ENCODE assay signal across 13 cellular contexts in the genomic region with DNA sequence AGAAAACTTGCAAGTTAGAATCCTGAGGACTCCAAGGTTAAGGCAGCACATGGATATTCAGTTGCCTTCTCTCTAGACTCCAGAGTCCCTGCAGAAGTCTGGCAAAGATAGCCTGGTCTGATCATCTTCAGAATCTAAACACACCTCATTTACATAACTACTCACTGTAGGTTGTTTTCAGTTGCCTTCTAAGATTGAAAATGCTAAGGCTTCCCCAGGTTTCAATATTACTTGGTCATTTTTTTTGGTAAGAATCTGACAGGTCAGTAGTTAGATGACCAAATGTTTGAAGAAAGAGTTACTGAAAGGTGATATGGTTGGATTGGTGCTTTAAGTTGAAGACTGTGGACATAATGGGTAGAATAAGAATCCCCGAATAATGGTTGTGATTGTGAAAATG.
DNase-seq lines count a peak whose midpoint lies in the region; ATAC-seq and FAIRE-seq lines count a peak whose summit lies in the region.
"Had no signal": no experiment of that assay in that cellular context is flagged by ENCODE, and none has a peak within 500 bp of the region (broad histone marks: within the 10 kb centered on the region; RNA-seq: fewer than 3 reads in every experiment).

No MANE protein-coding gene starts in this region.

- ATAC-seq in GM19043 (IDR thresholded peaks at IDR 0.05; ENCODE audit: low read depth, unreplicated experiment): peak; percentile 81
- peak; percentile 78 for ATAC-seq in HG02623 (IDR thresholded peaks at IDR 0.05; ENCODE audit: unreplicated experiment)
- ATAC-seq in HG03520 (IDR thresholded peaks at IDR 0.05; ENCODE audit: unreplicated experiment): peak; percentile 75
- ATAC-seq: left colon had no signal

- FAIRE-seq in urothelium cell line (lab: Jason Lieb, UNC): peak; percentile 50
- FAIRE-seq: H1 had no signal

- no peak for DNase-seq in urothelium cell line (ENCODE audit: low spot score)
- no peak for DNase-seq in DMS53 (lab: John Stamatoyannopoulos, UW)
- DNase-seq in NCI-H1694 treated with DMSO at 0.1 percent for 48 hours (lab: John Stamatoyannopoulos, UW): no peak
- no peak for DNase-seq in SW 1271 (lab: John Stamatoyannopoulos, UW)
- DNase-seq: activated CD8-positive, alpha-beta memory T cell treated with anti-CD3 and anti-CD28 coated beads, Interleukin-2, amount 50 U/mL, for 4 hours; DMS153; left colon; MM.1S; NCI-H748 treated with DMSO at 0.1 percent for 48 hours had no signal
